ENCODE assay signal across 38 cellular contexts in the genomic region with DNA sequence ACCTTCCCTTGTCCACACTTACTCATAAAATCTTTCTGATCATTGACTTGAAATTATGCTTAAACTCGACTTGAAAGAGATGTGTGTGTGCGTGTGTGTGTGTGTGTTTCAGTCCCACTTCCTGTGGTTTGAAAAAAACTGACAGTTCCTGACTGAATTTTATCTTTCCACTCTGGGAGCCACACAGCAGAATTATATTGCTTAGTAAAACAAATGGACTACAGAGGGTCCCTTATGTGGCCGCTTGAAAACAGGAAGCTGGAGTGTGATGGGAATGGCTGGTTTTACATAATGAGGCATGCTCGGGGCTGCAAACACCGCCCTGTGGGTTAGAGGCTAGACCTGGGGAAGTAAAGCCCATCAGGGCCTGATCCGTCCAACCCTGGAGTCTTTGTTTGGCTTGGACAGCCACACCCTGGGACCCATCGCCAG. TPM values are rescaled to one million over a fixed set of nuclear protein-coding genes. Genes with fewer than 3 reads are reported as not detected.
DNase-seq lines count a peak whose midpoint lies in the region; ATAC-seq, FAIRE-seq and TF ChIP-seq lines count a peak whose summit lies in the region.
"Had no signal": no experiment of that assay in that cellular context is flagged by ENCODE, and none has a peak within 500 bp of the region (broad histone marks: within the 10 kb centered on the region; RNA-seq: fewer than 3 reads in every experiment).

No MANE protein-coding gene starts in this region.

- peak; percentile 13 for FAIRE-seq in G401.6 (lab: Jason Lieb, UNC)
- FAIRE-seq: GM12891, keratinocyte had no signal

- H3K27me3 ChIP-seq in BLaER1 (no peaks in the 10 kb centered on the region), SJSA1 (replicated peaks) (no peaks in the 10 kb centered on the region)
- H3K27me3 ChIP-seq: BE2C, cardiac muscle cell, ovary had no signal

- H3K9me3 ChIP-seq in BLaER1 (peaks cover 24% of the 10 kb centered on the region), SJSA1 (replicated peaks) (0 out of 2 replicates have a peak, but pooled peaks cover 5% of the 10 kb centered on the region)
- H3K9me3 ChIP-seq: BE2C, ovary had no signal

- TF ChIP-seq CTCF in fibroblast of mammary gland (conservative IDR thresholded peaks at IDR 0.05; ENCODE audit: control insufficient read depth, insufficient read depth, low read depth, low read length): no peak
- no peak for TF ChIP-seq CTCF in type B pancreatic cell (conservative IDR thresholded peaks at IDR 0.05)

- peaks cover 5% of the 10 kb centered on the region for H3K36me3 Mint-ChIP-seq in type B pancreatic cell
- H3K36me3 Mint-ChIP-seq in activated T-cell treated with anti-CD3 and anti-CD28 coated beads, Interleukin-2, amount 50 U/mL, for 72 hours (ENCODE audit: insufficient read depth in 2 of 2): no peaks in the 10 kb centered on the region
- H3K36me3 Mint-ChIP-seq: activated naive CD4-positive, alpha-beta T cell treated with anti-CD3 and anti-CD28 coated beads, Interleukin-2, amount 50 U/mL, for 72 hours; IgD-negative memory B cell; stimulated activated memory B cell treated with anti-CD40 and anti-IgM and Interleukin-4, amounts not matched to agents 10 μg/mL and 1 μg/mL and 100 μg/mL, for 72 hours had no signal

- H3K4me3 ChIP-seq in BLaER1 (no peak overlapping the region), SJSA1 (no peak overlapping the region), fibroblast of mammary gland (ENCODE audit: control insufficient read depth, low read depth, low read length) (no peak overlapping the region)
- H3K4me3 ChIP-seq: cardiac muscle cell, ovary, SK-N-MC, spleen had no signal

- H3K27me3 Mint-ChIP-seq in type B pancreatic cell: no peaks in the 10 kb centered on the region
- peaks cover 20% of the 10 kb centered on the region for H3K27me3 Mint-ChIP-seq in activated T-cell treated with anti-CD3 and anti-CD28 coated beads, Interleukin-2, amount 50 U/mL, for 72 hours (ENCODE audit: low read depth)

- H3K27ac ChIP-seq in BLaER1 (no peak overlapping the region), SJSA1 (peak overlapping the region; percentile 100)
- H3K27ac ChIP-seq: cardiac muscle cell, ovary, SK-N-MC, spleen had no signal

- peak overlapping the region; percentile 42 for H3K4me2 ChIP-seq in BLaER1

- no peaks in the 10 kb centered on the region for H4K20me1 ChIP-seq in BLaER1

- ATAC-seq in GM21381 (IDR thresholded peaks at IDR 0.05; ENCODE audit: unreplicated experiment): no peak
- ATAC-seq in activated T-cell treated with anti-CD3 and anti-CD28 coated beads, Interleukin-2, amount 50 U/mL, for 72 hours (replicated peaks in 1 of 2): no peak
- ATAC-seq: activated CD4-positive, CD25-positive, alpha-beta regulatory T cell treated with anti-CD3 and anti-CD28 coated beads, Interleukin-2, amount 50 U/mL, for 24 hours; activated T-helper 17 cell treated with anti-CD3 and anti-CD28 coated beads, Interleukin-2, amount 50 U/mL, for 72 hours; naive thymus-derived CD8-positive, alpha-beta T cell; stimulated activated memory B cell treated with anti-CD40 and anti-IgM and Interleukin-4, amounts not matched to agents 10 μg/mL and 1 μg/mL and 100 μg/mL, for 72 hours had no signal

- no peak overlapping the region for H3K4me3 Mint-ChIP-seq in type B pancreatic cell
- no peak overlapping the region for H3K4me3 Mint-ChIP-seq in activated T-cell treated with anti-CD3 and anti-CD28 coated beads, Interleukin-2, amount 50 U/mL, for 72 hours
- H3K4me3 Mint-ChIP-seq: activated CD4-positive, alpha-beta memory T cell treated with anti-CD3 and anti-CD28 coated beads, Interleukin-2, amount 10 ng/mL, durations not matched to agents 7 days and 5 days; activated T-helper 17 cell treated with anti-CD3 and anti-CD28 coated beads, Interleukin-2, amount 50 U/mL, for 72 hours; IgD-negative memory B cell; naive thymus-derived CD8-positive, alpha-beta T cell; stimulated activated memory B cell treated with anti-CD40 and anti-IgM and Interleukin-4, amounts not matched to agents 10 μg/mL and 1 μg/mL and 100 μg/mL, for 72 hours had no signal

- DNase-seq in SJSA1 (ENCODE audit: low read depth in 1 of 2, low spot score in 2 of 2) (no peak), fibroblast of mammary gland (ENCODE audit: low read depth) (peak; percentile 15), type B pancreatic cell (ENCODE audit: extremely low spot score, unreplicated experiment) (no peak)
- no peak for DNase-seq in activated T-cell treated with anti-CD3 and anti-CD28 coated beads, Interleukin-2, amount 50 U/mL, for 72 hours
- DNase-seq in stimulated activated CD4-positive, alpha-beta T cell treated with anti-CD3 and anti-CD28 coated beads, Interleukin-1b, Interleukin-23, amount 100 ng/mL, for 48 hours: no peak
- DNase-seq: ACHN; activated CD4-positive, alpha-beta memory T cell treated with anti-CD3 and anti-CD28 coated beads, Interleukin-2, amount 10 ng/mL, durations not matched to agents 7 days and 5 days; activated CD8-positive, alpha-beta memory T cell treated with anti-CD3 and anti-CD28 coated beads, Interleukin-2, amount 50 U/mL, for 48 hours; BE2C; cortex of kidney; GOT3; naive thymus-derived CD8-positive, alpha-beta T cell; NCI-H1436 treated with DMSO at 0.1 percent for 48 hours; NCI-H2107; NCI-H446; NCI-H82; ovary; RPMI8226; spleen; stimulated activated CD4-positive, alpha-beta T cell treated with anti-CD3 and anti-CD28 coated beads, Interleukin-4, amount 100 ng/mL, for 1 hour; substantia nigra had no signal

- H3K4me1 ChIP-seq in BLaER1 (peaks cover 11% of the 10 kb centered on the region), SJSA1 (replicated peaks) (peaks cover 55% of the 10 kb centered on the region)
- H3K4me1 ChIP-seq: BE2C, spleen had no signal

- H3K36me3 ChIP-seq in BLaER1 (no peaks in the 10 kb centered on the region), SJSA1 (no peaks in the 10 kb centered on the region)
- H3K36me3 ChIP-seq: BE2C, cardiac muscle cell, ovary, spleen had no signal

- H3K4me1 Mint-ChIP-seq in type B pancreatic cell (ENCODE audit: unreplicated experiment): peaks cover 23% of the 10 kb centered on the region
- no peaks in the 10 kb centered on the region for H3K4me1 Mint-ChIP-seq in activated T-cell treated with anti-CD3 and anti-CD28 coated beads, Interleukin-2, amount 50 U/mL, for 72 hours (ENCODE audit: low read depth)
- H3K4me1 Mint-ChIP-seq: activated CD4-positive, alpha-beta memory T cell treated with anti-CD3 and anti-CD28 coated beads, Interleukin-2, amount 10 ng/mL, durations not matched to agents 7 days and 5 days; activated T-helper 17 cell treated with anti-CD3 and anti-CD28 coated beads, Interleukin-2, amount 50 U/mL, for 72 hours; IgD-negative memory B cell; naive thymus-derived CD8-positive, alpha-beta T cell; stimulated activated memory B cell treated with anti-CD40 and anti-IgM and Interleukin-4, amounts not matched to agents 10 μg/mL and 1 μg/mL and 100 μg/mL, for 72 hours had no signal

- peaks cover 17% of the 10 kb centered on the region for H3K9me3 Mint-ChIP-seq in type B pancreatic cell
- peaks cover 0 to 6% of the 10 kb centered on the region in 2 donors for H3K9me3 Mint-ChIP-seq in activated T-cell treated with anti-CD3 and anti-CD28 coated beads, Interleukin-2, amount 50 U/mL, for 72 hours
- H3K9me3 Mint-ChIP-seq: activated CD4-positive, alpha-beta memory T cell treated with anti-CD3 and anti-CD28 coated beads, Interleukin-2, amount 10 ng/mL, durations not matched to agents 7 days and 5 days; activated T-helper 17 cell treated with anti-CD3 and anti-CD28 coated beads, Interleukin-2, amount 50 U/mL, for 72 hours had no signal

- H3K27ac Mint-ChIP-seq in type B pancreatic cell: no peak overlapping the region
- no peak overlapping the region for H3K27ac Mint-ChIP-seq in activated T-cell treated with anti-CD3 and anti-CD28 coated beads, Interleukin-2, amount 50 U/mL, for 72 hours
- H3K27ac Mint-ChIP-seq: activated CD4-positive, alpha-beta memory T cell treated with anti-CD3 and anti-CD28 coated beads, Interleukin-2, amount 10 ng/mL, durations not matched to agents 7 days and 5 days; activated naive CD4-positive, alpha-beta T cell treated with anti-CD3 and anti-CD28 coated beads, Interleukin-2, amount 50 U/mL, for 72 hours; activated T-helper 17 cell treated with anti-CD3 and anti-CD28 coated beads, Interleukin-2, amount 50 U/mL, for 72 hours; IgD-negative memory B cell; stimulated activated memory B cell treated with anti-CD40 and anti-IgM and Interleukin-4, amounts not matched to agents 10 μg/mL and 1 μg/mL and 100 μg/mL, for 72 hours had no signal

- H3K9ac ChIP-seq in BLaER1: no peak overlapping the region

RNA-seq across cellular contexts. Expression of a gene that starts 54.8 kb away (rescaled TPM):
- not detected in 2 replicates for total RNA-seq in SJSA1 (2014; rRNA removed; shearing (Covaris generic))
- total RNA-seq in type B pancreatic cell (ENCODE audit: low replicate concordance): not detected in 2 replicates
- total RNA-seq in activated T-cell treated with anti-CD3 and anti-CD28 coated beads, Interleukin-2, amount 50 U/mL, for 72 hours: not detected
- total RNA-seq: activated CD4-positive, alpha-beta memory T cell treated with anti-CD3 and anti-CD28 coated beads, Interleukin-2, amount 10 ng/mL, durations not matched to agents 7 days and 5 days; activated naive CD4-positive, alpha-beta T cell treated with anti-CD3 and anti-CD28 coated beads, Interleukin-2, amount 50 U/mL, for 72 hours; activated T-helper 17 cell treated with anti-CD3 and anti-CD28 coated beads, Interleukin-2, amount 50 U/mL, for 72 hours; cardiac muscle cell; glomerular endothelial cell; lower leg skin; M059J; naive thymus-derived CD8-positive, alpha-beta T cell; ovary; spleen; T-helper 1 cell treated with Interleukin-12 subunit alpha and Interleukin-12 subunit beta and Interleukin-4 antibody, amounts not matched to agents 30 ng/mL and 1 ng/mL, for 36 hours; ureter had no signal
